In genomic region chrX:47560179-47560830, GRCh38 we compare ENCODE assay signal across 8 cellular contexts. TPM values are rescaled to one million over a fixed set of nuclear protein-coding genes. Genes with fewer than 3 reads are reported as not detected.
A peak's percentile ranks its signal among the peaks of the same experiment; 100 is the strongest.
DNase-seq lines count a peak whose midpoint lies in the region; ATAC-seq and TF ChIP-seq lines count a peak whose summit lies in the region.

No MANE protein-coding gene starts in this region.

- peaks cover 15% of the 10 kb centered on the region for H3K79me2 ChIP-seq in fibroblast of lung (ENCODE audit: control insufficient read depth, insufficient read depth, low read length)

- no peak for TF ChIP-seq POLR2A in sigmoid colon (IDR thresholded peaks at IDR 0.05)

- TF ChIP-seq EP300 in sigmoid colon (IDR thresholded peaks at IDR 0.05): no peak

- H3K36me3 ChIP-seq in fibroblast of lung (ENCODE audit: control insufficient read depth, insufficient read depth, low read length) (peaks cover 2% of the 10 kb centered on the region), sigmoid colon (peaks cover 0 to 22% (median 0%) of the 10 kb centered on the region in 4 donors)

- H3K4me1 ChIP-seq in fibroblast of lung (ENCODE audit: control insufficient read depth, extremely low read depth, insufficient read depth, low read length) (no peaks in the 10 kb centered on the region), sigmoid colon (peaks cover 0 to 15% (median 11%) of the 10 kb centered on the region in 4 donors)

- H3K27ac ChIP-seq in RWPE1 (peak overlapping the region; percentile 88), fibroblast of lung (ENCODE audit: insufficient read depth, low read length) (peak overlapping the region; percentile 95), sigmoid colon (peak overlapping the region; percentile 89 to 95 (median 92))

- H3K9me3 ChIP-seq in fibroblast of lung (ENCODE audit: control insufficient read depth, insufficient read depth, low read depth, low read length): no peaks in the 10 kb centered on the region
- no peaks in the 10 kb centered on the region for H3K9me3 ChIP-seq in sigmoid colon

- peak overlapping the region; percentile 5 to 71 (median 50) for H3K4me3 ChIP-seq in fibroblast of lung (replicated peaks in 1 of 4; ENCODE audit: control extremely low read depth in 1 of 4, insufficient read depth in 1 of 4, low read depth in 3 of 4, low read length in 4 of 4)
- H3K4me3 ChIP-seq in sigmoid colon: peak overlapping the region; percentile 61 to 74 (median 61)

- ATAC-seq in GM21528 (IDR thresholded peaks at IDR 0.05; ENCODE audit: low FRiP score, unreplicated experiment) (peak; percentile 2), GM19452 (IDR thresholded peaks at IDR 0.05; ENCODE audit: unreplicated experiment) (no peak), HG02885 (IDR thresholded peaks at IDR 0.05; ENCODE audit: poor library complexity, unreplicated experiment) (no peak), HG03520 (IDR thresholded peaks at IDR 0.05; ENCODE audit: unreplicated experiment) (no peak)

- intact Hi-C loops in sigmoid colon (cut with DNase I): loop anchor here (2.0 to 5.0 kb wide), 2 partner anchors 60 to 87 kb away; no protein-coding TSS in a partner anchor

- TF ChIP-seq CTCF in RWPE1 (conservative IDR thresholded peaks at IDR 0.05; ENCODE audit: low read depth): no peak
- TF ChIP-seq CTCF in fibroblast of lung (conservative IDR thresholded peaks at IDR 0.05 in 1 of 2, IDR thresholded peaks at IDR 0.05 in 1 of 2; ENCODE audit: low read depth in 1 of 2, low read length in 2 of 2): no peak
- no peak for TF ChIP-seq CTCF in sigmoid colon (IDR thresholded peaks at IDR 0.05)

- DNase-seq in RWPE1 (ENCODE audit: low spot score) (no peak), fibroblast of lung (ENCODE audit: low read depth in 2 of 2) (no peak), sigmoid colon (no peak), activated gamma-delta T cell treated with Interleukin-2 at 50 U/mL for 16 hours (no peak)

- H4K20me1 ChIP-seq in fibroblast of lung (ENCODE audit: control insufficient read depth, extremely low read depth, insufficient read depth, low read length): no peaks in the 10 kb centered on the region

- H2AFZ ChIP-seq in fibroblast of lung (ENCODE audit: low read length): peak overlapping the region; percentile 33

- H3K27me3 ChIP-seq in fibroblast of lung (ENCODE audit: control insufficient read depth, insufficient read depth, low read length) (no peaks in the 10 kb centered on the region), sigmoid colon (peaks cover 0 to 3% (median 0%) of the 10 kb centered on the region in 3 donors)

- WGBS in sigmoid colon, 2 donors: 9 to 18% methylated on average over 13 of the region's 13 CpGs

- POLR2A ChIA-PET in RWPE1 (lab: Yijun Ruan, JAX; ENCODE audit: low non-redundant PET): interaction anchor here (0.6 kb wide), 1 partner anchor 102 kb away, joined by 3 read pairs; no protein-coding TSS in a partner anchor

- peak overlapping the region; percentile 59 for H3K4me2 ChIP-seq in fibroblast of lung (ENCODE audit: extremely low read depth, insufficient read depth, low read length)

- peak overlapping the region; percentile 50 for H3K9ac ChIP-seq in fibroblast of lung (ENCODE audit: insufficient read depth, low read length)

- CTCF ChIA-PET in RWPE1 (lab: Yijun Ruan, JAX): no interaction called here

RNA-seq across cellular contexts. Expression of gene ARAF, which starts 0.7 kb away (rescaled TPM):
- total RNA-seq in fibroblast of lung (10.3 and 14.4 TPM in 2 replicates), sigmoid colon (10 to 100 TPM; 25.7 to 30.3 (median 28.0) TPM)
- polyA plus RNA-seq in fibroblast of lung (40.9 and 48.8 TPM in 2 replicates), sigmoid colon (10 to 100 TPM; 34.9 to 57.8 (median 48.0) TPM)
- polyA plus RNA-seq in fibroblast of lung (2012): 40.2 and 48.0 TPM in 2 replicates
- 150 and 194 TPM in 2 replicates for polyA minus RNA-seq in fibroblast of lung (ENCODE audit: low replicate concordance)

RNA-seq across cellular contexts. Expression of gene TIMP1, which starts 21.9 kb away (rescaled TPM):
- total RNA-seq in fibroblast of lung: 460 and 845 TPM in 2 replicates
- polyA plus RNA-seq in fibroblast of lung: 1,117 and 2,877 TPM in 2 replicates
- 1,728 and 3,544 TPM in 2 replicates for polyA plus RNA-seq in fibroblast of lung (2012)
- 4,396 and 5,420 TPM in 2 replicates for polyA minus RNA-seq in fibroblast of lung (ENCODE audit: low replicate concordance)
- 100 to 1,000 TPM; 105 to 158 (median 115) TPM for total RNA-seq in sigmoid colon
- polyA plus RNA-seq in sigmoid colon: 100 to 1,000 TPM in 1 of 3 donors, 10 to 100 TPM in 2; 40.2 to 164 (median 60.1) TPM

RNA-seq across cellular contexts. Expression of gene SYN1, which starts 59.4 kb away (rescaled TPM):
- under 0.01 and 0.17 TPM in 2 replicates for total RNA-seq in fibroblast of lung
- polyA plus RNA-seq in fibroblast of lung: 0.56 and 1.4 TPM in 2 replicates
- polyA plus RNA-seq in fibroblast of lung (2012): 1.0 and 1.9 TPM in 2 replicates
- polyA minus RNA-seq in fibroblast of lung (ENCODE audit: low replicate concordance): 2.2 and 11.2 TPM in 2 replicates
- 1 to 10 TPM in 2 of 4 donors, under 1 TPM in 2; 0.16 to 1.4 (median 1.0) TPM for total RNA-seq in sigmoid colon
- 1 to 10 TPM in 1 of 3 donors, under 1 TPM in 1, not detected in 1; 0.46 to 1.6 TPM for polyA plus RNA-seq in sigmoid colon
